In the genomic region with DNA sequence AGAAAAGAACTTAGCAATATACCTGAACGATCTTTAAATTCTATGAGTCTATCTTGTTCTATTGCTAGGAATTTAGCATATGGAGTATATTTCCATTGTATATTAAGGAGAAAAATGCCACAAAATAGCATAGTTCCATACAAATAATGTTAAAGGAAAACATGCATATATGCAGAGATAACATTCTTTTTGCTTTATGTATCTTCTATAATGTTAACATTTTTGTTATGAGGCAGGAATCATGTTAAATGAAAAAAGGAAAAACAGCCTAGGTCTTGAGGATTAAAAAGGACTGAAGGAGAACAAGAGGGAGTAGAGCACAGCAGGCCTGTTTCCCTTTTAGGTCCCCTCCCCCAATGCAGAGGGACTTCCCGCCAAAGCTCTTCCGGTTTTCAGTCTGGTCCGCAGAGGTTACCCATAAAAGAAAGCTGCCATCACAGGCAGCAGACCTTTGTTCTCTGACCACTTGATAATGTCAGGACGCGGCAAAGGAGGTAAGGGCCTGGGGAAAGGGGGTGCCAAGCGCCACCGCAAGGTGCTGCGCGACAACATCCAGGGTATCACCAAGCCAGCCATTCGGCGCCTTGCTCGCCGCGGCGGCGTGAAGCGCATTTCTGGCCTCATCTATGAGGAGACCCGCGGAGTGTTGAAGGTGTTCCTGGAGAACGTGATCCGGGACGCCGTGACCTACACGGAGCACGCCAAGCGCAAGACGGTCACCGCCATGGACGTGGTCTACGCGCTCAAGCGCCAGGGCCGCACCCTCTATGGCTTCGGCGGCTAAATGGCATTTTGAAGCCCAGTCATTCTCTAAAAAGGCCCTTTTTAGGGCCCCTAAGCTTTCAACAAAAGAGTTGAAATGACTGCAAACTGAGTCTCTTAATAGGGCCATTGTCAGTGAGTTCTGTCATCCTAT, we compare ENCODE assay signal across 7 cellular contexts.
DNase-seq lines count a peak whose midpoint lies in the region; ATAC-seq and TF ChIP-seq lines count a peak whose summit lies in the region.

No MANE protein-coding gene starts in this region.

- H3K27ac Mint-ChIP-seq in activated naive CD4-positive, alpha-beta T cell treated with anti-CD3 and anti-CD28 coated beads, Interleukin-2, amount 10 ng/mL, durations not matched to agents 7 days and 5 days, result peak overlapping the region; percentile 99

- H3K36me3 Mint-ChIP-seq in activated naive CD4-positive, alpha-beta T cell treated with anti-CD3 and anti-CD28 coated beads, Interleukin-2, amount 10 ng/mL, durations not matched to agents 7 days and 5 days, result peaks cover 27% of the 10 kb centered on the region

- DNase-seq in Peyer's patch (peak; percentile 78 to 90 (median 80)), left ventricle myocardium superior (peak; percentile 45), retina (peak; percentile 93), posterior vena cava (ENCODE audit: low spot score) (no peak)
- peak; percentile 81 for DNase-seq in activated naive CD4-positive, alpha-beta T cell treated with anti-CD3 and anti-CD28 coated beads, Interleukin-2, amount 10 ng/mL, durations not matched to agents 7 days and 5 days

- H3K4me3 Mint-ChIP-seq in activated naive CD4-positive, alpha-beta T cell treated with anti-CD3 and anti-CD28 coated beads, Interleukin-2, amount 10 ng/mL, durations not matched to agents 7 days and 5 days, result peak overlapping the region; percentile 96

- TF ChIP-seq CTCF in Peyer's patch (IDR thresholded peaks at IDR 0.05), result peak in 1 of 6 experiments; percentile 23

- H3K9me3 Mint-ChIP-seq in activated naive CD4-positive, alpha-beta T cell treated with anti-CD3 and anti-CD28 coated beads, Interleukin-2, amount 10 ng/mL, durations not matched to agents 7 days and 5 days, result no peaks in the 10 kb centered on the region

- intact Hi-C loops in left ventricle myocardium superior (cut with micrococcal nuclease) (no loop called here), posterior vena cava (cut with DNase I) (no loop called here)

- ATAC-seq in GM18870 (IDR thresholded peaks at IDR 0.05; ENCODE audit: unreplicated experiment), result peak; percentile 46
- peak; percentile 44 for ATAC-seq in HG03060 (IDR thresholded peaks at IDR 0.05; ENCODE audit: low read depth, unreplicated experiment)
- peak; percentile 92 for ATAC-seq in left ventricle myocardium superior

- no peaks in the 10 kb centered on the region for H3K27me3 ChIP-seq in Peyer's patch

- peak overlapping the region; percentile 54 to 64 (median 61) for H3K4me3 ChIP-seq in Peyer's patch

- peak; percentile 84 to 85 for TF ChIP-seq POLR2A in Peyer's patch (IDR thresholded peaks at IDR 0.05)

- no peaks in the 10 kb centered on the region for H3K36me3 ChIP-seq in Peyer's patch

- no peaks in the 10 kb centered on the region for H3K9me3 ChIP-seq in Peyer's patch

- H3K4me1 ChIP-seq in Peyer's patch, result peaks cover 0 to 12% (median 1%) of the 10 kb centered on the region in 4 donors

- no peaks in the 10 kb centered on the region for H3K27me3 Mint-ChIP-seq in activated naive CD4-positive, alpha-beta T cell treated with anti-CD3 and anti-CD28 coated beads, Interleukin-2, amount 10 ng/mL, durations not matched to agents 7 days and 5 days

- peak overlapping the region; percentile 90 to 95 (median 92) for H3K27ac ChIP-seq in Peyer's patch

- H3K4me1 Mint-ChIP-seq in activated naive CD4-positive, alpha-beta T cell treated with anti-CD3 and anti-CD28 coated beads, Interleukin-2, amount 10 ng/mL, durations not matched to agents 7 days and 5 days, result peaks cover 70% of the 10 kb centered on the region

- CTCF ChIA-PET in activated naive CD4-positive, alpha-beta T cell treated with anti-CD3 and anti-CD28 coated beads, Interleukin-2, amount 10 ng/mL, durations not matched to agents 7 days and 5 days (lab: Charles Lee), result no interaction called here
